ENCODE assay signal across 9 cellular contexts in the genomic region with DNA sequence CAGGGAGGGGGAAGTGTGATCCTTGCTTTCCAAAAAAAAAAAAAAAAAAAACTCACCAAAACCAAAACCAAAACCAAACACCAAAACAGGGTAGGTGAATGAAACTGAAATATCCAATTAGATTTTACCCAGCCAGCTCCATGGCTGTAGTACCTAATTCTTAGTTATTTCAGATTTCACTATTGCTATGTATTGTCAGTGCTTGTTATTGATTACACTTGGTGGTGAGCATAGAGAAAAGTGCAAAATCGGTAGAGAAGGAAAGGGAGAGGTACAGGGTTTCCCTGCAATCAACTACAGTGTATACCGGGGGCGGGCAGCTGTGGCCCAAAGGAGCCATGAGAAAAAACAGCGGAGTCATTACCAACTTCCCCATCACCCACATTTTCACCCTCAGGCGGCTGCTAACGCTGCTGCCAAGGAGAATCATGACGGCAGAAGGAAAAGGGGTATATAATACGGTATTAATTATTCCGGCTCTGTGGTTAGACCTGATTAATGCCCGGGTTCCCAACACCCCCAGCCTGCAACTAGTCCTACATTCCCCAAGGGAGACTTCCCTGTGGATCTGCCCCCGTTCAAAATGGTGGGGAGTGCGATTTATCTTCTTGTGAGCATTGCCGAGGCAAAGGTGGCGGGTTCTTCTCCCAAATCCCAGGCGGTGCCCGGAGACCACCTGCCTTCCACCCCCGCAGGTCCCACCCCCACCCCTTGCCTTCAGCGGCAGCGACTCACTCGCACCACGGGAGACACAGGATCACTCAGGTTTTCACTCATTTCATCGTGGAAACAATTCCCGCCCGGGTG. TPM values are rescaled to one million over a fixed set of nuclear protein-coding genes. Genes with fewer than 3 reads are reported as not detected.
DNase-seq lines count a peak whose midpoint lies in the region; ATAC-seq, FAIRE-seq and TF ChIP-seq lines count a peak whose summit lies in the region.
"Had no signal": no experiment of that assay in that cellular context is flagged by ENCODE, and none has a peak within 500 bp of the region (broad histone marks: within the 10 kb centered on the region; RNA-seq: fewer than 3 reads in every experiment).

A gene (minus strand): TSS at position 30 of the 807 bp plus-strand sequence. CDS start 486 bp downstream, outside the sequence.

- H3K4me3 Mint-ChIP-seq in astrocyte (ENCODE audit: unreplicated experiment): peak within 1 kb of the TSS; percentile 90

- no peak for TF ChIP-seq EP300 in sigmoid colon (IDR thresholded peaks at IDR 0.05)

- no peak for TF ChIP-seq POLR2A in sigmoid colon (IDR thresholded peaks at IDR 0.05)

- peaks cover 17% of the 10 kb centered on the region for H3K36me3 Mint-ChIP-seq in astrocyte (ENCODE audit: low read depth, unreplicated experiment)

- H3K27ac ChIP-seq in astrocyte (ENCODE audit: low read depth, low read length) (peak within 1 kb of the TSS; percentile 100), hepatocyte (peak within 1 kb of the TSS; percentile 98), sigmoid colon (peak within 1 kb of the TSS; percentile 99 to 100 (median 99))

- H3K27me3 ChIP-seq in astrocyte (ENCODE audit: insufficient read depth, low read length) (no peaks in the 10 kb centered on the region), hepatocyte (no peaks in the 10 kb centered on the region), sigmoid colon (no peaks in the 10 kb centered on the region)

- H4K20me1 ChIP-seq in astrocyte (ENCODE audit: insufficient read depth, low read length): peaks cover 54% of the 10 kb centered on the region
- H4K20me1 ChIP-seq in hepatocyte (ENCODE audit: insufficient read depth, poor library complexity, severe bottlenecking): peaks cover 49% of the 10 kb centered on the region

- TF ChIP-seq CTCF in astrocyte (IDR thresholded peaks at IDR 0.05; ENCODE audit: insufficient read depth, low read depth, low read length): no peak
- no peak for TF ChIP-seq CTCF in hepatocyte (IDR thresholded peaks at IDR 0.05; ENCODE audit: poor library complexity)
- TF ChIP-seq CTCF in sigmoid colon (IDR thresholded peaks at IDR 0.05): no peak

- peak within 1 kb of the TSS; percentile 98 for H3K27ac Mint-ChIP-seq in astrocyte (ENCODE audit: unreplicated experiment)

- peak within 1 kb of the TSS; percentile 94 for H3K4me2 ChIP-seq in astrocyte (ENCODE audit: low read length)
- peak within 1 kb of the TSS; percentile 90 for H3K4me2 ChIP-seq in hepatocyte

- no peaks in the 10 kb centered on the region for H3K27me3 Mint-ChIP-seq in astrocyte (ENCODE audit: low read depth, unreplicated experiment)

- H3K4me1 ChIP-seq in ES-I3 (ENCODE audit: insufficient read depth, low read length): no peaks in the 10 kb centered on the region
- H3K4me1 ChIP-seq in astrocyte (ENCODE audit: insufficient read depth, low read length): peaks cover 5% of the 10 kb centered on the region
- peaks cover 10% of the 10 kb centered on the region for H3K4me1 ChIP-seq in hepatocyte (ENCODE audit: insufficient read depth)
- peaks cover 0 to 59% (median 43%) of the 10 kb centered on the region in 4 donors for H3K4me1 ChIP-seq in sigmoid colon

- H3K9me3 ChIP-seq in ES-I3 (ENCODE audit: control insufficient read depth, insufficient read depth, low read length) (no peaks in the 10 kb centered on the region), astrocyte (ENCODE audit: insufficient read depth, low read depth, low read length) (no peaks in the 10 kb centered on the region), hepatocyte (ENCODE audit: low read depth) (no peaks in the 10 kb centered on the region), sigmoid colon (no peaks in the 10 kb centered on the region)

- H3K9me3 Mint-ChIP-seq in astrocyte (ENCODE audit: unreplicated experiment): no peaks in the 10 kb centered on the region

- H3K36me3 ChIP-seq in ES-I3 (ENCODE audit: insufficient read depth, low read length): peaks cover 22% of the 10 kb centered on the region
- H3K36me3 ChIP-seq in astrocyte (ENCODE audit: insufficient read depth, low read length): peaks cover 20% of the 10 kb centered on the region
- no peaks in the 10 kb centered on the region for H3K36me3 ChIP-seq in hepatocyte (replicated peaks; ENCODE audit: insufficient read depth, low read depth)
- peaks cover 3 to 22% (median 12%) of the 10 kb centered on the region in 4 donors for H3K36me3 ChIP-seq in sigmoid colon

- H3K79me2 ChIP-seq in astrocyte (ENCODE audit: insufficient read depth, low read length) (peaks cover 63% of the 10 kb centered on the region), hepatocyte (peaks cover 62% of the 10 kb centered on the region)

- DNase-seq in T-helper 1 cell: peak; percentile 11 to 62 (median 31)
- DNase-seq in astrocyte (ENCODE audit: low read depth): peak; percentile 22
- peak; percentile 43 for DNase-seq in hepatocyte (ENCODE audit: low spot score)
- no peak for DNase-seq in sigmoid colon
- no peak for DNase-seq in kidney glomerular epithelial cell (lab: John Stamatoyannopoulos, UW)

- no peaks in the 10 kb centered on the region for H3K9me2 ChIP-seq in hepatocyte (replicated peaks; ENCODE audit: insufficient read depth)

- no peak for FAIRE-seq in astrocyte (lab: Jason Lieb, UNC)
- FAIRE-seq: islet of Langerhans had no signal

- H3K4me3 ChIP-seq in astrocyte (ENCODE audit: insufficient read depth, low read depth, low read length) (peak within 1 kb of the TSS; percentile 98), hepatocyte (peak within 1 kb of the TSS; percentile 66), sigmoid colon (peak within 1 kb of the TSS; percentile 86 to 95 (median 94))

- under 1% methylated on average over 20 of the region's 24 CpGs for WGBS in hepatocyte (ENCODE audit: low lambda C conversion rate, missing lambda C conversion rate)
- WGBS in sigmoid colon, 2 donors: 0 to 1% methylated on average over 24 of the region's 24 CpGs

- intact Hi-C loops in sigmoid colon (cut with DNase I): loop anchor here (10.0 kb wide), 1 partner anchor 285 kb away; no protein-coding TSS in a partner anchor

- peak; percentile 16 for ATAC-seq in HG03432 (IDR thresholded peaks at IDR 0.05; ENCODE audit: unreplicated experiment)
- ATAC-seq in HG02870 (IDR thresholded peaks at IDR 0.05; ENCODE audit: unreplicated experiment): no peak

- H2AFZ ChIP-seq in astrocyte (ENCODE audit: low read depth, low read length) (no peak within 1 kb of the TSS), hepatocyte (no peak within 1 kb of the TSS)

- peak within 1 kb of the TSS; percentile 95 for H3K9ac ChIP-seq in ES-I3 (ENCODE audit: low read depth, low read length)
- H3K9ac ChIP-seq in astrocyte (ENCODE audit: low read length): peak within 1 kb of the TSS; percentile 100

- peaks cover 11% of the 10 kb centered on the region for H3K4me1 Mint-ChIP-seq in astrocyte (ENCODE audit: low read depth, unreplicated experiment)

RNA-seq across cellular contexts. Expression of the gene that starts here (rescaled TPM):
- 162 and 178 TPM in 2 replicates for total RNA-seq in astrocyte
- 64.1 and 72.1 TPM in 2 replicates for total RNA-seq in hepatocyte
- 27.2 and 29.6 TPM in 2 replicates for polyA plus RNA-seq in hepatocyte
- total RNA-seq in sigmoid colon: 10 to 100 TPM; 27.0 to 34.2 (median 32.3) TPM
- 10 to 100 TPM; 30.6 to 60.9 (median 37.9) TPM for polyA plus RNA-seq in sigmoid colon

Comparison
In these comparisons a context has a peak if more than half of its experiments do, and no peak if none do; other contexts are left out.
1. DNase-seq: peak in T-helper 1 cell (5 of 5), astrocyte (single experiment) and hepatocyte (single experiment); none in sigmoid colon (single experiment) and kidney glomerular epithelial cell (single experiment).
2. Peak in every context shown above with its lines, with median percentiles within 50 percentile points of each other: H3K27ac ChIP-seq and H3K4me3 ChIP-seq.